In genomic region chr5:151080620-151081425, GRCh38 we compare ENCODE assay signal across 8 cellular contexts. TPM values are rescaled to one million over a fixed set of nuclear protein-coding genes. Genes with fewer than 3 reads are reported as not detected.
DNase-seq lines count a peak whose midpoint lies in the region; ATAC-seq lines count a peak whose summit lies in the region.

Gene TNIP1 (minus strand): TSS chr5:151081034. CDS start chr5:151065095, 15,939 bp downstream.

- no peaks in the 10 kb centered on the region for H3K27me3 ChIP-seq in CD8-positive, alpha-beta memory T cell (ENCODE audit: insufficient read depth, low read length, poor library complexity, severe bottlenecking)
- H3K27me3 ChIP-seq in effector memory CD4-positive, alpha-beta T cell (replicated peaks; ENCODE audit: control insufficient read depth, insufficient read depth, low read length, poor library complexity, severe bottlenecking) = no peaks in the 10 kb centered on the region

- DNase-seq in CD8-positive, alpha-beta memory T cell = peak; percentile 90 to 95 (median 93)
- peak; percentile 83 for DNase-seq in NOMO-1 treated with DMSO at 0.1 percent for 48 hours (lab: John Stamatoyannopoulos, UW; ENCODE audit: unreplicated experiment)
- peak; percentile 91 to 92 (median 91) for DNase-seq in effector memory CD4-positive, alpha-beta T cell
- peak; percentile 98 for DNase-seq in memory B cell (ENCODE audit: low spot score in 2 of 2)
- DNase-seq in stimulated activated CD8-positive, alpha-beta memory T cell treated with anti-CD3 and anti-CD28 coated beads, Interleukin-12 subunit alpha, Interleukin-12 subunit beta, amount 100 ng/mL, for 24 hours (ENCODE audit: extremely low read depth) = peak; percentile 82

- peak within 1 kb of the TSS; percentile 93 for H3K4me3 ChIP-seq in CD8-positive, alpha-beta memory T cell (ENCODE audit: low read length)
- H3K4me3 ChIP-seq in effector memory CD4-positive, alpha-beta T cell (ENCODE audit: insufficient read depth, low read depth, low read length, poor library complexity, severe bottlenecking) = peak within 1 kb of the TSS; percentile 93

- H3K9me3 Mint-ChIP-seq in CD8-positive, alpha-beta memory T cell = no peaks in the 10 kb centered on the region
- no peaks in the 10 kb centered on the region for H3K9me3 Mint-ChIP-seq in memory B cell

- H3K36me3 ChIP-seq in CD8-positive, alpha-beta memory T cell (ENCODE audit: insufficient read depth, low read length) = peaks cover 8% of the 10 kb centered on the region
- H3K36me3 ChIP-seq in effector memory CD4-positive, alpha-beta T cell (ENCODE audit: control insufficient read depth, insufficient read depth, low read length) = peaks cover 12% of the 10 kb centered on the region

- ATAC-seq in GM19438 (IDR thresholded peaks at IDR 0.05; ENCODE audit: low read depth, unreplicated experiment) (peak; percentile 59), HG03565 (IDR thresholded peaks at IDR 0.05; ENCODE audit: unreplicated experiment) (peak; percentile 66), memory B cell (ENCODE audit: low read depth) (peak; percentile 87)

- no peaks in the 10 kb centered on the region for H3K27me3 Mint-ChIP-seq in CD8-positive, alpha-beta memory T cell
- H3K27me3 Mint-ChIP-seq in memory B cell = no peaks in the 10 kb centered on the region

- H3K27ac ChIP-seq in CD8-positive, alpha-beta memory T cell (ENCODE audit: low read depth, low read length) = peak within 1 kb of the TSS; percentile 97
- H3K27ac ChIP-seq in effector memory CD4-positive, alpha-beta T cell (ENCODE audit: insufficient read depth, low read length, poor library complexity, severe bottlenecking) = peak within 1 kb of the TSS; percentile 99

- peaks cover 84% of the 10 kb centered on the region for H3K4me1 ChIP-seq in CD8-positive, alpha-beta memory T cell (ENCODE audit: insufficient read depth, low read length)
- peaks cover 66% of the 10 kb centered on the region for H3K4me1 ChIP-seq in effector memory CD4-positive, alpha-beta T cell (ENCODE audit: control insufficient read depth, insufficient read depth, low read length, poor library complexity, severe bottlenecking)

- no peaks in the 10 kb centered on the region for H3K9me3 ChIP-seq in CD8-positive, alpha-beta memory T cell (ENCODE audit: low read length)
- H3K9me3 ChIP-seq in effector memory CD4-positive, alpha-beta T cell (ENCODE audit: control insufficient read depth, low read length) = no peaks in the 10 kb centered on the region

- CTCF ChIA-PET in CD8-positive, alpha-beta memory T cell (lab: Charles Lee) = interaction anchor here (1.0 to 5.0 kb wide), 6 partner anchors 9 to 45 kb away, joined by 3 to 40 read pairs (median 6); no protein-coding TSS in a partner anchor
- CTCF ChIA-PET in activated CD8-positive, alpha-beta memory T cell treated with anti-CD3 and anti-CD28 coated beads for 36 hours (lab: Charles Lee) = interaction anchor here (1.2 to 4.0 kb wide), 5 partner anchors 9 to 61 kb away, joined by 4 to 12 read pairs (median 11); no protein-coding TSS in a partner anchor

- POLR2A ChIA-PET in CD8-positive, alpha-beta memory T cell (lab: Charles Lee) = interaction anchor here (1.0 to 2.1 kb wide), 7 partner anchors 9 to 143 kb away, joined by 3 to 8 read pairs (median 4); partner anchors contain the start of gene CCDC69
- POLR2A ChIA-PET in activated CD8-positive, alpha-beta memory T cell treated with anti-CD3 and anti-CD28 coated beads for 36 hours (lab: Charles Lee) = interaction anchor here (0.5 to 2.9 kb wide), 10 partner anchors 10 to 701 kb away, joined by 3 to 12 read pairs (median 5); no protein-coding TSS in a partner anchor

- peak within 1 kb of the TSS; percentile 82 to 99 (median 96) for H3K27ac Mint-ChIP-seq in CD8-positive, alpha-beta memory T cell
- peak within 1 kb of the TSS; percentile 89 for H3K27ac Mint-ChIP-seq in memory B cell

- peak within 1 kb of the TSS; percentile 83 to 96 (median 90) for H3K4me3 Mint-ChIP-seq in CD8-positive, alpha-beta memory T cell
- peak within 1 kb of the TSS; percentile 91 for H3K4me3 Mint-ChIP-seq in memory B cell

- H3K4me1 Mint-ChIP-seq in CD8-positive, alpha-beta memory T cell = peaks cover 75 to 91% (median 86%) of the 10 kb centered on the region in 3 donors
- H3K4me1 Mint-ChIP-seq in memory B cell = peaks cover 66% of the 10 kb centered on the region

- H3K36me3 Mint-ChIP-seq in CD8-positive, alpha-beta memory T cell = peaks cover 6 to 42% (median 16%) of the 10 kb centered on the region in 3 donors
- H3K36me3 Mint-ChIP-seq in memory B cell = peaks cover 17% of the 10 kb centered on the region

RNA-seq across cellular contexts. Expression of gene TNIP1, which starts in this region (rescaled TPM):
- 100 to 1,000 TPM; 212 to 213 TPM for total RNA-seq in CD8-positive, alpha-beta memory T cell
- polyA plus RNA-seq in CD8-positive, alpha-beta memory T cell = 62.4 TPM
- 100 to 1,000 TPM; 197 to 206 TPM for total RNA-seq in activated CD8-positive, alpha-beta memory T cell treated with anti-CD3 and anti-CD28 coated beads for 36 hours

Comparison
In these comparisons a context has a peak if more than half of its experiments do, and no peak if none do; other contexts are left out.
1. Peak in every context shown above with its lines: DNase-seq, ATAC-seq, H3K4me3 ChIP-seq and H3K27ac ChIP-seq.